In the genomic region with DNA sequence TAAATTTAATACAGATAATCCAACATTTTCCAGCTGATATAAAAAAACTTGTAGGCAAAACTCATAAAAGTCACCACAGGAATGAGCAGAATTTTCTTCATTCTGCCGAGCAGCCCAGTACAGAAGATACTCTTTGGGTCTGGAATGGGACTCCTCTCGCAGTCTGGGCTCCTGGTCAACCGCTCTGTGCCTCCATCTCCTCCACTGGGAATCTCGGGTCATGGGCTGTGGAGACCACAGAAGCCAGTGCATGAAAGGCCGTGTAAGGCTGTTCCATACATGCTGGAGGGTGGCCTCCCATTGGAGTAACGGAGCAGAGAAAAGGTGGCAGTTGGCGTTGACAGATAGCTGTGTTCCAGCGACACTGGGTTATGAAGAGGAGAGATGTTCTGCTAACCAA, we compare ENCODE assay signal across 24 cellular contexts.
"Had no signal": no experiment of that assay in that cellular context is flagged by ENCODE, and none has a peak within 500 bp of the region (broad histone marks: within the 10 kb centered on the region; RNA-seq: fewer than 3 reads in every experiment).

No MANE protein-coding gene starts in this region.

- DNase-seq: activated CD4-positive, alpha-beta memory T cell treated with anti-CD3 and anti-CD28 coated beads for 36 hours; activated CD4-positive, alpha-beta T cell treated with anti-CD3 and anti-CD28 coated beads for 1 hour; activated CD4-positive, alpha-beta T cell treated with anti-CD3 and anti-CD28 coated beads for 48 hours; activated CD8-positive, alpha-beta memory T cell treated with anti-CD3 and anti-CD28 coated beads, Interleukin-2, amount 10 ng/mL, durations not matched to agents 7 days and 5 days; activated CD8-positive, alpha-beta memory T cell treated with anti-CD3 and anti-CD28 coated beads, Interleukin-2, amount 50 U/mL, for 4 hours; activated CD8-positive, alpha-beta T cell treated with anti-CD3 and anti-CD28 coated beads, Interleukin-2, amount 10 ng/mL, durations not matched to agents 7 days and 5 days; activated gamma-delta T cell; activated naive CD4-positive, alpha-beta T cell; activated naive CD4-positive, alpha-beta T cell treated with anti-CD3 and anti-CD28 coated beads, Interleukin-2, amount 10 ng/mL, durations not matched to agents 7 days and 5 days; activated naive CD8-positive, alpha-beta T cell treated with anti-CD3 and anti-CD28 coated beads, Interleukin-2, amount 10 ng/mL, durations not matched to agents 7 days and 5 days; activated T-cell treated with anti-CD3 and anti-CD28 coated beads, Interleukin-2, amount 50 U/mL, for 24 hours; activated T-cell treated with anti-CD3 and anti-CD28 coated beads, Interleukin-2, amount 50 U/mL, for 72 hours; central memory CD4-positive, alpha-beta T cell; cerebellar nuclear complex; colonic mucosa; effector CD8-positive, alpha-beta T cell; foreskin fibroblast; T-helper 1 cell; T-helper 17 cell; T1000 had no signal

- H3K27me3 Mint-ChIP-seq: activated CD4-positive, alpha-beta memory T cell treated with anti-CD3 and anti-CD28 coated beads for 36 hours; activated CD8-positive, alpha-beta memory T cell treated with anti-CD3 and anti-CD28 coated beads, Interleukin-2, amount 10 ng/mL, durations not matched to agents 7 days and 5 days; activated naive CD4-positive, alpha-beta T cell treated with anti-CD3 and anti-CD28 coated beads, Interleukin-2, amount 10 ng/mL, durations not matched to agents 7 days and 5 days; activated naive CD8-positive, alpha-beta T cell treated with anti-CD3 and anti-CD28 coated beads, Interleukin-2, amount 10 ng/mL, durations not matched to agents 7 days and 5 days; activated T-cell treated with anti-CD3 and anti-CD28 coated beads, Interleukin-2, amount 50 U/mL, for 24 hours had no signal

- H3K36me3 Mint-ChIP-seq: activated CD4-positive, alpha-beta memory T cell treated with anti-CD3 and anti-CD28 coated beads for 36 hours; activated CD8-positive, alpha-beta memory T cell treated with anti-CD3 and anti-CD28 coated beads, Interleukin-2, amount 10 ng/mL, durations not matched to agents 7 days and 5 days; activated naive CD4-positive, alpha-beta T cell treated with anti-CD3 and anti-CD28 coated beads, Interleukin-2, amount 10 ng/mL, durations not matched to agents 7 days and 5 days; activated naive CD4-positive, alpha-beta T cell treated with anti-CD3 and anti-CD28 coated beads, Interleukin-2, amount 50 U/mL, for 72 hours; activated naive CD8-positive, alpha-beta T cell treated with anti-CD3 and anti-CD28 coated beads, Interleukin-2, amount 10 ng/mL, durations not matched to agents 7 days and 5 days; brain; WTC11 had no signal

- H3K27ac Mint-ChIP-seq: activated CD4-positive, alpha-beta memory T cell treated with anti-CD3 and anti-CD28 coated beads for 36 hours; activated CD8-positive, alpha-beta memory T cell treated with anti-CD3 and anti-CD28 coated beads, Interleukin-2, amount 10 ng/mL, durations not matched to agents 7 days and 5 days; activated CD8-positive, alpha-beta T cell treated with anti-CD3 and anti-CD28 coated beads, Interleukin-2, amount 10 ng/mL, durations not matched to agents 7 days and 5 days; activated naive CD4-positive, alpha-beta T cell treated with anti-CD3 and anti-CD28 coated beads, Interleukin-2, amount 10 ng/mL, durations not matched to agents 7 days and 5 days; activated naive CD4-positive, alpha-beta T cell treated with anti-CD3 and anti-CD28 coated beads, Interleukin-2, amount 50 U/mL, for 72 hours; activated naive CD8-positive, alpha-beta T cell treated with anti-CD3 and anti-CD28 coated beads, Interleukin-2, amount 10 ng/mL, durations not matched to agents 7 days and 5 days; activated T-cell treated with anti-CD3 and anti-CD28 coated beads, Interleukin-2, amount 50 U/mL, for 24 hours; activated T-cell treated with anti-CD3 and anti-CD28 coated beads, Interleukin-2, amount 50 U/mL, for 72 hours; T-helper 17 cell; T-helper 2 cell treated with Interferon-gamma antibody and Interleukin-4, amounts not matched to agents 5 μg/mL and 100 μg/mL, for 36 hours; WTC11 had no signal

- H3K9me3 Mint-ChIP-seq: activated CD4-positive, alpha-beta memory T cell treated with anti-CD3 and anti-CD28 coated beads for 36 hours; activated naive CD4-positive, alpha-beta T cell treated with anti-CD3 and anti-CD28 coated beads, Interleukin-2, amount 10 ng/mL, durations not matched to agents 7 days and 5 days; activated naive CD4-positive, alpha-beta T cell treated with anti-CD3 and anti-CD28 coated beads, Interleukin-2, amount 50 U/mL, for 72 hours; activated naive CD8-positive, alpha-beta T cell treated with anti-CD3 and anti-CD28 coated beads, Interleukin-2, amount 10 ng/mL, durations not matched to agents 7 days and 5 days; activated T-cell treated with anti-CD3 and anti-CD28 coated beads, Interleukin-2, amount 50 U/mL, for 24 hours; activated T-cell treated with anti-CD3 and anti-CD28 coated beads, Interleukin-2, amount 50 U/mL, for 72 hours; T-helper 2 cell treated with Interferon-gamma antibody and Interleukin-4, amounts not matched to agents 5 μg/mL and 100 μg/mL, for 36 hours; WTC11 had no signal

- H3K4me3 Mint-ChIP-seq: activated CD4-positive, alpha-beta memory T cell treated with anti-CD3 and anti-CD28 coated beads for 36 hours; activated CD8-positive, alpha-beta memory T cell treated with anti-CD3 and anti-CD28 coated beads, Interleukin-2, amount 10 ng/mL, durations not matched to agents 7 days and 5 days; activated CD8-positive, alpha-beta T cell treated with anti-CD3 and anti-CD28 coated beads, Interleukin-2, amount 10 ng/mL, durations not matched to agents 7 days and 5 days; activated naive CD4-positive, alpha-beta T cell treated with anti-CD3 and anti-CD28 coated beads, Interleukin-2, amount 10 ng/mL, durations not matched to agents 7 days and 5 days; activated naive CD8-positive, alpha-beta T cell treated with anti-CD3 and anti-CD28 coated beads, Interleukin-2, amount 10 ng/mL, durations not matched to agents 7 days and 5 days; activated T-cell treated with anti-CD3 and anti-CD28 coated beads, Interleukin-2, amount 50 U/mL, for 24 hours; activated T-cell treated with anti-CD3 and anti-CD28 coated beads, Interleukin-2, amount 50 U/mL, for 72 hours; brain; T-helper 17 cell; T-helper 2 cell treated with Interferon-gamma antibody and Interleukin-4, amounts not matched to agents 5 μg/mL and 100 μg/mL, for 36 hours; WTC11 had no signal

- H3K4me1 Mint-ChIP-seq: activated CD8-positive, alpha-beta memory T cell treated with anti-CD3 and anti-CD28 coated beads, Interleukin-2, amount 10 ng/mL, durations not matched to agents 7 days and 5 days; activated naive CD4-positive, alpha-beta T cell treated with anti-CD3 and anti-CD28 coated beads, Interleukin-2, amount 10 ng/mL, durations not matched to agents 7 days and 5 days; activated naive CD8-positive, alpha-beta T cell treated with anti-CD3 and anti-CD28 coated beads, Interleukin-2, amount 10 ng/mL, durations not matched to agents 7 days and 5 days; T-helper 17 cell had no signal
